ENCODE assay signal across 29 cellular contexts in the genomic region with DNA sequence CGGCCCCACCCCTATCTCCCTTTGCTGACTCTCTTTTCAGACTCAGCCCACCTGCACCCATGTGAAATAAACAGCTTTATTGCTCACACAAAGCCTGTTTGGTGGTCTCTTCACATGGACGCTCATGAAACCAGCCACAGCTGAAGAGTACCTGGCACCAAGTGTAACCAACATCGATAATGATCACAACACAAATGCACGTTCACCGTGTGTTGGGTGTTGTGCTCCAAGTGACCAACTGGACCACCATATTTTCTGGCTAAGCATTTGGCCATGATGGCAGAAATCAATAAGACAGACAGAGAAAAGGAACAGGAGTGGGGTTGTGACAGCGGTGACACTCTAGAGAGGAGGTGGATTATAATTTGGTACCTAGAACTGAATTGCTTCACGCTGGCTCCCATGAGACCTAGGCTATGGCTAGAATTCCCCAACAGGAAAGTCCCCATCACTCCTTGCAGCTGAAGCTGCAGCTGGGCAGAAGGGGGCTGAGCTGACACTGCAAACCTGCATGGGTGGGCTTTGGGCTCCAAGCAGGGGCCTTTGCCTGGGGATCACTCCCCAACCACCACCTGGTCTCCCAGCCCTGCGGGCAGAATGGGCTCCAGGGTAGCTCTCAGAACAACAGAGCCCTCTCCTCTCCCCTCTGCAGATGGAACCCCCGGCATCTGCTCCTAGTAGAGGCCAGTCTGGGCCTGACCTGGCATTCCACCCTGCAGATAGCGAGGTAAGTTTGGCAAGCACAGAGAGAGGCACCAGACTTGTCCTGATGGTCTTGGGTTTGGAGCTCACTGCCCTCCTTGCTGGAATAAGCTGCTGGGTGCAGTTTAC. TPM values are rescaled to one million over a fixed set of nuclear protein-coding genes. Genes with fewer than 3 reads are reported as not detected.
"Had no signal": no experiment of that assay in that cellular context is flagged by ENCODE, and none has a peak within 500 bp of the region (broad histone marks: within the 10 kb centered on the region; RNA-seq: fewer than 3 reads in every experiment).

No MANE protein-coding gene starts in this region.

- H3K4me3 ChIP-seq: coronary artery, left ventricle myocardium inferior, pancreas, thyroid gland had no signal

- H3K27ac ChIP-seq: left ventricle myocardium inferior, neutrophil had no signal

- H3K36me3 ChIP-seq: left ventricle myocardium inferior, neutrophil, pancreas, thyroid gland had no signal

- FAIRE-seq: bronchial epithelial cell, pancreas had no signal

- ATAC-seq: activated CD4-positive, alpha-beta T cell treated with anti-CD3 and anti-CD28 coated beads for 36 hours; activated T-cell treated with anti-CD3 and anti-CD28 coated beads, Interleukin-2, amount 50 U/mL, for 4 hours; natural killer cell treated with Interleukin-12 subunit alpha and Interleukin-12 subunit beta and Interleukin-15 and Interleukin-18, amount 100 ng/mL, for 72 hours; pancreas; right cardiac atrium; T-cell had no signal

- H3K4me1 ChIP-seq: pancreas had no signal

- H3K9me3 ChIP-seq: left ventricle myocardium inferior, neutrophil, pancreas, thyroid gland had no signal

- H3K27me3 ChIP-seq: pancreas, thyroid gland had no signal

- DNase-seq: activated B cell treated with CpG ODN at 0.5 μM for 24 hours; activated CD4-positive, alpha-beta T cell treated with anti-CD3 and anti-CD28 coated beads for 36 hours; activated CD4-positive, alpha-beta T cell treated with anti-CD3 and anti-CD28 coated beads, Interleukin-2, amount 50 U/mL, for 4 hours; activated CD8-positive, alpha-beta memory T cell treated with anti-CD3 and anti-CD28 coated beads for 24 hours; activated CD8-positive, alpha-beta memory T cell treated with anti-CD3 and anti-CD28 coated beads, Interleukin-2, amount 50 U/mL, for 4 hours; activated naive CD4-positive, alpha-beta T cell treated with Interleukin-2 at 50 U/mL for 16 hours; activated naive CD8-positive, alpha-beta T cell treated with anti-CD3 and anti-CD28 coated beads for 36 hours; activated T-cell treated with anti-CD3 and anti-CD28 coated beads, Interleukin-2, amount 50 U/mL, for 4 hours; amniotic stem cell; cerebellar nuclear complex; erythroblast; foreskin fibroblast; kidney glomerular epithelial cell; left ventricle myocardium inferior; pancreas; right cardiac atrium; stimulated activated CD4-positive, alpha-beta T cell treated with anti-CD3 and anti-CD28 coated beads, Interleukin-4, amount 100 ng/mL, for 24 hours; stimulated activated naive CD4-positive, alpha-beta T cell treated with Interleukin-2 at 50 U/mL for 16 hours; T-cell; thyroid gland had no signal

RNA-seq across cellular contexts. Expression of a gene that starts 22.2 kb away (rescaled TPM):
- total RNA-seq: activated B cell treated with CpG ODN at 0.5 μM for 24 hours; natural killer cell treated with Interleukin-12 subunit alpha and Interleukin-12 subunit beta and Interleukin-15 and Interleukin-18, amount 100 ng/mL, for 72 hours had no signal

RNA-seq across cellular contexts. Expression of a gene that starts 46.4 kb away (rescaled TPM):
- total RNA-seq: activated B cell treated with CpG ODN at 0.5 μM for 24 hours; activated CD4-positive, alpha-beta T cell treated with anti-CD3 and anti-CD28 coated beads for 36 hours; activated naive CD8-positive, alpha-beta T cell treated with anti-CD3 and anti-CD28 coated beads for 36 hours; activated T-cell treated with anti-CD3 and anti-CD28 coated beads, Interleukin-2, amount 50 U/mL, for 4 hours; bronchial epithelial cell; fibroblast of lung; glomerular endothelial cell; left ventricle myocardium inferior; lung microvascular endothelial cell; natural killer cell treated with Interleukin-12 subunit alpha and Interleukin-12 subunit beta and Interleukin-15 and Interleukin-18, amount 100 ng/mL, for 72 hours; pancreas; pulmonary artery endothelial cell; right cardiac atrium; T-cell; thyroid gland; ureter had no signal
- polyA plus RNA-seq: fibroblast of lung, pancreas, right cardiac atrium had no signal
